In the genomic region with DNA sequence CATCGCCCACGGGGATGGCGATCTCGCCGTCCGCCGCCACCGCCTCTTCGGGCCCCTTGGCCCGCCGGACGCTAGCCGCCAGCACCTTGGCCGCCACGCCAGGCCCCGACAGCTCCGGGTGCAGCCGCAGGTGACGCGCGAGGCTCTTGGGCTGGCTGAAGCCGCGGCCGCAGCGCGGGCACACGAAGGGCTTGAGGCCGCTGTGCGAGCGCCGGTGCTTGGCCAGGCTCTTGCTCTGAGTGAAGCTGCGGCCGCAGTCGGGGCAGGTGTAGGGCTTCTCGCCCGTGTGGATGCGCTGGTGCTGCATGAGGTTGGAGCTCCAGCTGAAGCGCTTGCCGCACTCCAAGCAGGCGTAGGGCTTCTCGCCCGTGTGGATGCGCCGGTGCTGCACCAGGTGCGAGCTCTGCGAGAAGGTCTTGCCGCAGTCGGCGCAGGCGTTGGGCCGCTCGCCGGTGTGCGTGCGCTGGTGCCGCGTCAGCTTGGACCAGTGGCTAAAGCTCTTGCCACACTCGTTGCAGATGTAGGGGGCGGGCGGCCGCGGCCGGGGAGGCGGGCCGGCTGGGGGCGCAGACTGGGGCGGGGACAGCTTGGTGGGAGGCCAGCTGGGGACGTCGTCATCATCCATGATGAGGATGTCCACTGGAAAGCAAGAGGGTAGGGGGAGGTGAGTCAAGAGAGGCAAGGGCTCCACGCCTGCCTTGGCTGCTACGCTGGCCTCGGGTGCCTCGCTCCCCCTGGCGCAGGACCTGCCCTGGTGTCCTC, we compare ENCODE assay signal across 1 cellular context.
TF ChIP-seq lines count a peak whose summit lies in the region.

No MANE protein-coding gene starts in this region.

TF ChIP-seq in H1, 55 proteins besides CTCF, POLR2A, EP300 and RAD21:
- no peak for TF ChIP-seq MAFK (IDR thresholded peaks at IDR 0.05; ENCODE audit: low read depth, low read length)
- TF ChIP-seq CTBP2 (IDR thresholded peaks at IDR 0.05; ENCODE audit: borderline replicate concordance, insufficient read depth, insufficient read length, low read length) = no peak
- TF ChIP-seq SIX5 (IDR thresholded peaks at IDR 0.05; ENCODE audit: low read depth, low read length) = no peak
- TF ChIP-seq TCF12 (IDR thresholded peaks at IDR 0.05; ENCODE audit: low read depth, low read length) = no peak
- TF ChIP-seq TEAD4 (IDR thresholded peaks at IDR 0.05; ENCODE audit: low read depth, low read length) = no peak
- no peak for TF ChIP-seq POLR2AphosphoS5 (IDR thresholded peaks at IDR 0.05; ENCODE audit: low read depth, low read length)
- no peak for TF ChIP-seq EZH2 (IDR thresholded peaks at IDR 0.05; ENCODE audit: low read depth, low read length, severe bottlenecking)
- TF ChIP-seq, protein P1, sequence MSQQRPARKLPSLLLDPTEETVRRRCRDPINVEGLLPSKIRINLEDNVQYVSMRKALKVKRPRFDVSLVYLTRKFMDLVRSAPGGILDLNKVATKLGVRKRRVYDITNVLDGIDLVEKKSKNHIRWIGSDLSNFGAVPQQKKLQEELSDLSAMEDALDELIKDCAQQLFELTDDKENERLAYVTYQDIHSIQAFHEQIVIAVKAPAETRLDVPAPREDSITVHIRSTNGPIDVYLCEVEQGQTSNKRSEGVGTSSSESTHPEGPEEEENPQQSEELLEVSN (IDR thresholded peaks at IDR 0.05) = no peak
- TF ChIP-seq CBX5 (IDR thresholded peaks at IDR 0.05; ENCODE audit: low read depth, low read length) = no peak
- TF ChIP-seq CHD2 (IDR thresholded peaks at IDR 0.05; ENCODE audit: low read length) = no peak
- no peak for TF ChIP-seq RFX5 (IDR thresholded peaks at IDR 0.05; ENCODE audit: borderline replicate concordance, low read depth, low read length)
- TF ChIP-seq SP1 (IDR thresholded peaks at IDR 0.05; ENCODE audit: low read depth, low read length) = no peak
- no peak for TF ChIP-seq SP2 (IDR thresholded peaks at IDR 0.05; ENCODE audit: low read length)
- TF ChIP-seq SIRT6 (IDR thresholded peaks at IDR 0.05; ENCODE audit: low read length) = no peak
- TF ChIP-seq PHF8 (conservative IDR thresholded peaks at IDR 0.05; ENCODE audit: low read depth, low read length) = no peak
- no peak for TF ChIP-seq YY1 (IDR thresholded peaks at IDR 0.05; ENCODE audit: low read depth, low read length)
- no peak for TF ChIP-seq CREB1 (IDR thresholded peaks at IDR 0.05)
- TF ChIP-seq CBX8 (IDR thresholded peaks at IDR 0.05; ENCODE audit: borderline replicate concordance, low read depth, low read length) = no peak
TF ChIP-seq in H1: peak in this region for 0.
